In the genomic region with DNA sequence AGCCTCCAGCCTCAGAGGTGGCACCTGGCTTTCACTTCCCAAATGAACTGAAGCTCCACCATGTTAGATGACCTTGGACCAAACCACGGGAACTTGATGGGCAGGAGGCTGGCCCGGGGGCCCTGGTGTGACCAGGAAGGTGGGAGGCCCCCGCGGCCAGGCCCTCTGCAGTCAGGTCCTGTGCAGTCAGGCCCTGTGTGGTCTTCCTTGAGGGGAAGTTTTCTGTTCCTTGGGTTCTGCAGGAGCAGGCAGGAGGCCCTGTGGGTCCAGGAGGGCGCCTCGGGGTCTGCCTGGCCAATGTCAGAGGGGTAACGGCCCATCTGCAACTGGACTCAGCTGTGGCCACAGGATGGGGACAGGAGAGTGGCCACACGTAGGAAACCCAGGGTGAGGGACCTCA, we compare ENCODE assay signal across 6 cellular contexts. TPM values are rescaled to one million over a fixed set of nuclear protein-coding genes. Genes with fewer than 3 reads are reported as not detected.
"Had no signal": no experiment of that assay in that cellular context is flagged by ENCODE, and none has a peak within 500 bp of the region (broad histone marks: within the 10 kb centered on the region; RNA-seq: fewer than 3 reads in every experiment).

No MANE protein-coding gene starts in this region.

- H3K4me2 ChIP-seq: GM23338 had no signal

- ATAC-seq: GM23338, K562 had no signal

- H3K4me3 ChIP-seq: GM23338, K562 had no signal

- DNase-seq: H9, HCEC 1CT, IMR-90 had no signal

- H2AFZ ChIP-seq: GM23338 had no signal

RNA-seq across cellular contexts. Expression of gene PRDM16, which starts 13.0 kb away (rescaled TPM):
- total RNA-seq: HT-29, IMR-90 had no signal
